21 cellular contexts compared by ENCODE assay signal in the genomic region with DNA sequence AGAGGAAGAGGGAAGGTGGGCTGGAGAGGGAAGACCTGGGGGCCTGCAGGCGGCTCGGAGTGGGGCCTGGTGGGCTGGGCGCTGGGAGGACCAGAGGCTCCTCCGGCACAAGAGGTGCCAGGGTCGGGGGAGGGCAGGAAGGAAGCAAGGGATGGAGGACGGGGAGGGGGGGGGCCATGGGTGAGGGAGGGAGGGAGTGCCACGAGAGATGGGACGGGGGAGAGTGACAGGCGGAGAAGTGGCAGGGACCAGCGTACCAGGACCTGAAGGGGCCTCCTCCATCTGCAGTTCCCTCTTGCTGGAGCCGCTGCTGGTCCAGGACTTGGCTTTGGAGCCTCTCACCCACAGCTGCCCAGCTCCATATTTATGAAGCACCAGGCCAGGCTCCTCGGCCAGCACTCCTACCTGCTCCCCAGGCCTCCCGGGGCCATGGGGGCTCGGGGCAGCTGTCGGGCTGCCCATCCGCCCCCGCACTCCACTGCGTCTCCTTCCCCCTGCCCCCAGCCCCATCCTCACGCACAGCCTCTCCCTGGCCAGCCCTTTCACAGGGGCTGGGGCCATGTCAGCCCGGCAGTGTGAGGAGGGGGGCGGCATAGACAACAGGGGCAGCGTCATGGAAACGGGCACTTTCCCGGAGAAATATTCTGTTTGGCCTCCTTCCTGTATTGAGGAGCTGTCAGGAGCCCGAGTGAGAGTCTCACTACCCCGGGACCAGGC.
DNase-seq lines count a peak whose midpoint lies in the region; ATAC-seq and TF ChIP-seq lines count a peak whose summit lies in the region.
"Had no signal": no experiment of that assay in that cellular context is flagged by ENCODE, and none has a peak within 500 bp of the region (broad histone marks: within the 10 kb centered on the region; RNA-seq: fewer than 3 reads in every experiment).

No MANE protein-coding gene starts in this region.

- intact Hi-C loops in gastrocnemius medialis (cut with DNase I; ENCODE audit: low total_unique reads), result no loop called here

- H3K27me3 Mint-ChIP-seq in brain, result peaks cover 4% of the 10 kb centered on the region
- H3K27me3 Mint-ChIP-seq in chondrocyte (ENCODE audit: low read depth), result peaks cover 24% of the 10 kb centered on the region

- H3K4me3 ChIP-seq in gastrocnemius medialis, result no peak overlapping the region
- H3K4me3 ChIP-seq: BLaER1, GM12878, SJSA1 had no signal

- ATAC-seq in gastrocnemius medialis, result no peak
- no peak for ATAC-seq in HG02588 (IDR thresholded peaks at IDR 0.05; ENCODE audit: unreplicated experiment)
- ATAC-seq: CD8-positive, alpha-beta T cell; GM12878; HepG2; PC-3 had no signal

- peak; percentile 54 for DNase-seq in NCI-H510A (lab: John Stamatoyannopoulos, UW)
- no peak for DNase-seq in NCI-H510A treated with DMSO at 0.1 percent for 48 hours (lab: John Stamatoyannopoulos, UW)
- peak; percentile 51 for DNase-seq in iPS-NIHi11 (ENCODE audit: low spot score)
- no peak for DNase-seq in gastrocnemius medialis
- DNase-seq in chondrocyte (ENCODE audit: low spot score), result no peak
- no peak for DNase-seq in AML-193 (lab: John Stamatoyannopoulos, UW)
- DNase-seq: 8988T; CD8-positive, alpha-beta T cell; NCI-H1105; NCI-H1694 treated with DMSO at 0.1 percent for 48 hours; NCI-H2107; NCI-H226; NCI-H748 treated with DMSO at 0.1 percent for 48 hours; PC-3 had no signal

- no peak for TF ChIP-seq POLR2A in gastrocnemius medialis (IDR thresholded peaks at IDR 0.05)

- H3K36me3 Mint-ChIP-seq in brain (no peaks in the 10 kb centered on the region), chondrocyte (ENCODE audit: low read depth) (no peaks in the 10 kb centered on the region)
- H3K36me3 Mint-ChIP-seq: CD8-positive, alpha-beta T cell had no signal

- no peak for TF ChIP-seq CTCF in brain (conservative IDR thresholded peaks at IDR 0.05)
- no peak for TF ChIP-seq CTCF in gastrocnemius medialis (IDR thresholded peaks at IDR 0.05 in 4 of 5, conservative IDR thresholded peaks at IDR 0.05 in 1 of 5)
- no peak for TF ChIP-seq CTCF in chondrocyte (IDR thresholded peaks at IDR 0.05)

- H3K4me1 Mint-ChIP-seq in brain (peaks cover 90% of the 10 kb centered on the region), chondrocyte (ENCODE audit: low read depth) (peaks cover 4% of the 10 kb centered on the region)

- H3K27ac ChIP-seq in gastrocnemius medialis, result peak overlapping the region in 3 of 4 donors; percentile 70 to 77 (median 76)
- H3K27ac ChIP-seq: BLaER1, RWPE1, SJSA1 had no signal

- H3K36me3 ChIP-seq in gastrocnemius medialis, result no peaks in the 10 kb centered on the region
- H3K36me3 ChIP-seq: BLaER1, SJSA1 had no signal

- H3K4me3 Mint-ChIP-seq in brain (peak overlapping the region; percentile 58 to 75 (median 63)), chondrocyte (ENCODE audit: unreplicated experiment) (no peak overlapping the region)
- H3K4me3 Mint-ChIP-seq: CD8-positive, alpha-beta T cell had no signal

- H3K9me3 Mint-ChIP-seq in brain, result peaks cover 0 to 5% (median 0%) of the 10 kb centered on the region in 5 experiments
- H3K9me3 Mint-ChIP-seq in chondrocyte (ENCODE audit: low read depth), result no peaks in the 10 kb centered on the region
- H3K9me3 Mint-ChIP-seq: CD8-positive, alpha-beta T cell had no signal

- peaks cover 22 to 24% of the 10 kb centered on the region in 2 donors for H3K4me1 ChIP-seq in gastrocnemius medialis
- H3K4me1 ChIP-seq: BLaER1, SJSA1 had no signal

- peak overlapping the region; percentile 76 to 96 (median 81) for H3K27ac Mint-ChIP-seq in brain
- no peak overlapping the region for H3K27ac Mint-ChIP-seq in chondrocyte (ENCODE audit: unreplicated experiment)
- H3K27ac Mint-ChIP-seq: CD8-positive, alpha-beta T cell had no signal

- no peaks in the 10 kb centered on the region for H3K9me3 ChIP-seq in gastrocnemius medialis
- H3K9me3 ChIP-seq: BLaER1, SJSA1 had no signal

- no peaks in the 10 kb centered on the region for H3K27me3 ChIP-seq in gastrocnemius medialis
- H3K27me3 ChIP-seq: BLaER1 had no signal

- in situ Hi-C loops in gastrocnemius medialis (cut with MboI; ENCODE audit: low sequenced_read_pairs in 4 of 4), result no loop called here

Comparison
In these comparisons a context has a peak if more than half of its experiments do, and no peak if none do; other contexts are left out.
1. DNase-seq: peak in NCI-H510A (single experiment) and iPS-NIHi11 (single experiment); none in NCI-H510A treated with DMSO at 0.1 percent for 48 hours (single experiment), gastrocnemius medialis (0 of 2), chondrocyte (single experiment) and AML-193 (0 of 2).